Comparison of ENCODE assay signal across 10 cellular contexts in the genomic region with DNA sequence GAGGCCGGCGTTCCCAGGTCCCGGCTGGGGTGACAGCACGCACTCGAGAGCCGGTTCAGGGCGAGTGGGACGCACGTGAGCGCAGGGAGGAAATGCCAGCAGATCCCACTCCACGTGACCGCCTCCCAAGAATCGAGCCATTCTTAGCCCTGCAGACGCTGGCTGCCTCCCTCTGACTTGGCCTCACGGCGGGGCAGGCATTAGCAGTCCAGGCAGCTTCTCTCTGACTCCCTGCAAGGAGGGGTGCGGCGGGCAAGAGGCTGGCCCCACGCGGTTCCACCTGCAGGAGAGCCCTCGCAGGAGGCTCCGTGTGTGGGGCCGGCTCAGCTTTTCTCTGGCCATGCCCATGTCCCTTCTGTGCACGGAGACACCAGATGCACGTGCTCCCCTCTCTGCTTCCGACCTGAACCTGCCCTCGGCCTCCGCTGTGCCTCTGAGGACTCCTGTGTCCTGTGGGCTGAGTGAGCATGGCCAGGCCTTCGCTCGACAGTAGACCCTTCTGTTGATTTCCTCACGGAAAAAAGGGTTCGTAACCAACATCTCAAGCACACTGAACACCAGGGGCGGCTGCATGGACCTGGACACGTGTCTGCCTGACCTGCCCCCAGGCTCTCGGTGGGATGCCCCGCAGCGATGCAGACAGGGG. TPM values are rescaled to one million over a fixed set of nuclear protein-coding genes. Genes with fewer than 3 reads are reported as not detected.
DNase-seq lines count a peak whose midpoint lies in the region; ATAC-seq, FAIRE-seq and TF ChIP-seq lines count a peak whose summit lies in the region.
"Had no signal": no experiment of that assay in that cellular context is flagged by ENCODE, and none has a peak within 500 bp of the region (broad histone marks: within the 10 kb centered on the region; RNA-seq: fewer than 3 reads in every experiment).

No MANE protein-coding gene starts in this region.

- DNase-seq in H7 (peak; percentile 72), astrocyte of the hippocampus (ENCODE audit: low read depth, low spot score) (peak; percentile 30), kidney tubule cell (ENCODE audit: low spot score) (peak; percentile 44), spleen (peak; percentile 77), occipital lobe (lab: John Stamatoyannopoulos, UW) (no peak), D721Med (ENCODE audit: insufficient read length, low spot score) (no peak), NCI-H1436 treated with DMSO at 0.1 percent for 48 hours (lab: John Stamatoyannopoulos, UW) (no peak)
- DNase-seq: small intestine had no signal

- H3K27me3 ChIP-seq in H7 (ENCODE audit: control insufficient read depth, insufficient read depth, low read length) (no peaks in the 10 kb centered on the region), spleen (replicated peaks in 1 of 7) (peaks cover 0 to 55% (median 0%) of the 10 kb centered on the region in 7 donors)

- peak overlapping the region in 6 of 8 donors; percentile 47 to 77 (median 62) for H3K27ac ChIP-seq in spleen

- intact Hi-C loops in spleen (cut with DNase I; ENCODE audit: low total_unique reads), result no loop called here

- no peak for FAIRE-seq in D721Med (lab: Jason Lieb, UNC)
- FAIRE-seq: small intestine had no signal

- WGBS in spleen, 5 donors, result 54 to 64% (median 56%) methylated on average over 25 to 37 of the region's 37 CpGs

- no peak for TF ChIP-seq POLR2A in spleen (IDR thresholded peaks at IDR 0.05)

- H3K9me3 ChIP-seq in spleen, result no peaks in the 10 kb centered on the region

- ATAC-seq in GM21717 (IDR thresholded peaks at IDR 0.05; ENCODE audit: unreplicated experiment), result no peak
- ATAC-seq: SK-N-SH treated with all-trans-retinoic acid at 6 μM for 48 hours had no signal

- TF ChIP-seq CTCF in spleen (IDR thresholded peaks at IDR 0.05 in 8 of 11, conservative IDR thresholded peaks at IDR 0.05 in 3 of 11) (no peak), D721Med (IDR thresholded peaks at IDR 0.05; ENCODE audit: insufficient read depth, missing control alignments) (no peak)

- H3K36me3 ChIP-seq in H7 (replicated peaks; ENCODE audit: control insufficient read depth, insufficient read depth, low read length) (no peaks in the 10 kb centered on the region; the same call in 1 of the 2 replicates), spleen (peaks cover 0 to 15% (median 8%) of the 10 kb centered on the region in 6 donors)

- H3K4me3 ChIP-seq in H7 (ENCODE audit: insufficient read depth, low read depth, low read length) (no peak overlapping the region), spleen (peak overlapping the region in 4 of 8 donors; percentile 10 to 58 (median 15))

- H3K4me1 ChIP-seq in spleen, result peaks cover 31 to 80% (median 62%) of the 10 kb centered on the region in 6 donors

RNA-seq across cellular contexts. Expression of a gene that starts 10.2 kb away (rescaled TPM):
- total RNA-seq in H7 (2014; rRNA removed; shearing (Covaris generic)), result 0.07 and 0.87 TPM in 2 replicates
- total RNA-seq in spleen, result 10 to 100 TPM in 5 of 7 donors, 1 to 10 TPM in 2; 7.1 to 19.2 (median 13.3) TPM
- 1 to 10 TPM; 3.9 to 7.3 (median 5.0) TPM for polyA plus RNA-seq in spleen
- total RNA-seq in occipital lobe, result 6.7 TPM

RNA-seq across cellular contexts. Expression of a gene that starts 33.4 kb away (rescaled TPM):
- 0.14 and 0.63 TPM in 2 replicates for total RNA-seq in H7 (2014; rRNA removed; shearing (Covaris generic))
- total RNA-seq in spleen (10 to 100 TPM in 1 of 7 donors, 1 to 10 TPM in 6; 3.0 to 14.2 (median 6.1) TPM), occipital lobe (1.1 TPM)
- polyA plus RNA-seq in spleen, result 1 to 10 TPM; 3.7 to 6.4 (median 3.9) TPM

Comparison
In these comparisons a context has a peak if more than half of its experiments do, and no peak if none do; other contexts are left out.
1. DNase-seq: peak in H7 (single experiment), astrocyte of the hippocampus (single experiment), kidney tubule cell (single experiment) and spleen (single experiment); none in occipital lobe (single experiment), D721Med (single experiment) and NCI-H1436 treated with DMSO at 0.1 percent for 48 hours (single experiment).